In genomic region chr6:31686483-31686882, GRCh38 we compare ENCODE assay signal across 19 cellular contexts. TPM values are rescaled to one million over a fixed set of nuclear protein-coding genes. Genes with fewer than 3 reads are reported as not detected.
DNase-seq lines count a peak whose midpoint lies in the region; ATAC-seq and TF ChIP-seq lines count a peak whose summit lies in the region.
"Had no signal": no experiment of that assay in that cellular context is flagged by ENCODE, and none has a peak within 500 bp of the region (broad histone marks: within the 10 kb centered on the region; RNA-seq: fewer than 3 reads in every experiment).

No MANE protein-coding gene starts in this region.

- POLR2A ChIA-PET in activated CD4-positive, alpha-beta T cell treated with anti-CD3 and anti-CD28 coated beads for 36 hours (lab: Charles Lee): interaction anchor here (0.7 kb wide), 1 partner anchor 25 kb away, joined by 3 read pairs; no protein-coding TSS in a partner anchor
- POLR2A ChIA-PET in RWPE1 (lab: Yijun Ruan, JAX; ENCODE audit: low non-redundant PET): no interaction called here

- intact Hi-C loops in activated CD4-positive, alpha-beta T cell treated with anti-CD3 and anti-CD28 coated beads, Interleukin-2, amount 10 ng/mL, durations not matched to agents 24 days and 14 days (cut with micrococcal nuclease): no loop called here
- intact Hi-C loops in activated CD4-positive, alpha-beta T cell treated with anti-CD3 and anti-CD28 coated beads for 36 hours (cut with DNase I, micrococcal nuclease): loop anchor here in 1 of 2 experiments (10.0 kb wide), 1 partner anchor 268 kb away; the partner anchor contains the start of genes NELFE and SKIC2

- H3K27ac Mint-ChIP-seq in activated CD4-positive, alpha-beta T cell treated with anti-CD3 and anti-CD28 coated beads, Interleukin-2, amount 10 ng/mL, durations not matched to agents 24 days and 14 days: peak overlapping the region; percentile 4
- H3K27ac Mint-ChIP-seq in activated CD4-positive, alpha-beta T cell treated with anti-CD3 and anti-CD28 coated beads for 36 hours: no peak overlapping the region
- peak overlapping the region; percentile 36 to 66 for H3K27ac Mint-ChIP-seq in effector memory CD8-positive, alpha-beta T cell
- peak overlapping the region; percentile 32 for H3K27ac Mint-ChIP-seq in stimulated activated effector memory CD8-positive, alpha-beta T cell treated with anti-CD3 and anti-CD28 coated beads, Interleukin-12 subunit alpha, Interleukin-12 subunit beta, amount 100 ng/mL, for 72 hours

- peak overlapping the region; percentile 20; the same call in 1 of the 2 replicates for H3K27ac ChIP-seq in RWPE1
- H3K27ac ChIP-seq: GM23248, Peyer's patch had no signal

- H3K9me3 Mint-ChIP-seq in activated CD4-positive, alpha-beta T cell treated with anti-CD3 and anti-CD28 coated beads, Interleukin-2, amount 10 ng/mL, durations not matched to agents 24 days and 14 days: no peaks in the 10 kb centered on the region
- no peaks in the 10 kb centered on the region for H3K9me3 Mint-ChIP-seq in activated CD4-positive, alpha-beta T cell treated with anti-CD3 and anti-CD28 coated beads for 36 hours (ENCODE audit: low read depth)
- no peaks in the 10 kb centered on the region for H3K9me3 Mint-ChIP-seq in effector memory CD8-positive, alpha-beta T cell
- H3K9me3 Mint-ChIP-seq in stimulated activated effector memory CD8-positive, alpha-beta T cell treated with anti-CD3 and anti-CD28 coated beads, Interleukin-12 subunit alpha, Interleukin-12 subunit beta, amount 100 ng/mL, for 72 hours: no peaks in the 10 kb centered on the region
- H3K9me3 Mint-ChIP-seq: CD4-positive, CD25-positive, alpha-beta regulatory T cell had no signal

- H3K4me3 Mint-ChIP-seq in activated CD4-positive, alpha-beta T cell treated with anti-CD3 and anti-CD28 coated beads, Interleukin-2, amount 10 ng/mL, durations not matched to agents 24 days and 14 days: no peak overlapping the region
- no peak overlapping the region for H3K4me3 Mint-ChIP-seq in activated CD4-positive, alpha-beta T cell treated with anti-CD3 and anti-CD28 coated beads for 36 hours
- no peak overlapping the region for H3K4me3 Mint-ChIP-seq in effector memory CD8-positive, alpha-beta T cell
- H3K4me3 Mint-ChIP-seq in stimulated activated effector memory CD8-positive, alpha-beta T cell treated with anti-CD3 and anti-CD28 coated beads, Interleukin-12 subunit alpha, Interleukin-12 subunit beta, amount 100 ng/mL, for 72 hours: no peak overlapping the region
- H3K4me3 Mint-ChIP-seq: CD4-positive, CD25-positive, alpha-beta regulatory T cell had no signal

- peaks cover 35% of the 10 kb centered on the region for H3K36me3 Mint-ChIP-seq in activated CD4-positive, alpha-beta T cell treated with anti-CD3 and anti-CD28 coated beads, Interleukin-2, amount 10 ng/mL, durations not matched to agents 24 days and 14 days (ENCODE audit: low read depth)
- H3K36me3 Mint-ChIP-seq in activated CD4-positive, alpha-beta T cell treated with anti-CD3 and anti-CD28 coated beads for 36 hours (ENCODE audit: low read depth): peaks cover 12% of the 10 kb centered on the region
- peaks cover 55% of the 10 kb centered on the region for H3K36me3 Mint-ChIP-seq in effector memory CD8-positive, alpha-beta T cell (ENCODE audit: insufficient read depth)
- H3K36me3 Mint-ChIP-seq in stimulated activated effector memory CD8-positive, alpha-beta T cell treated with anti-CD3 and anti-CD28 coated beads, Interleukin-12 subunit alpha, Interleukin-12 subunit beta, amount 100 ng/mL, for 72 hours: peaks cover 68% of the 10 kb centered on the region

- H3K4me1 Mint-ChIP-seq in activated CD4-positive, alpha-beta T cell treated with anti-CD3 and anti-CD28 coated beads, Interleukin-2, amount 10 ng/mL, durations not matched to agents 24 days and 14 days: peaks cover 6% of the 10 kb centered on the region
- H3K4me1 Mint-ChIP-seq in activated CD4-positive, alpha-beta T cell treated with anti-CD3 and anti-CD28 coated beads for 36 hours: peaks cover 9% of the 10 kb centered on the region
- peaks cover 4 to 5% of the 10 kb centered on the region in 2 donors for H3K4me1 Mint-ChIP-seq in effector memory CD8-positive, alpha-beta T cell (ENCODE audit: low read depth in 2 of 2)
- peaks cover 12% of the 10 kb centered on the region for H3K4me1 Mint-ChIP-seq in stimulated activated effector memory CD8-positive, alpha-beta T cell treated with anti-CD3 and anti-CD28 coated beads, Interleukin-12 subunit alpha, Interleukin-12 subunit beta, amount 100 ng/mL, for 72 hours

- no peak for ATAC-seq in activated CD4-positive, alpha-beta T cell treated with anti-CD3 and anti-CD28 coated beads for 36 hours
- no peak for ATAC-seq in effector memory CD8-positive, alpha-beta T cell (replicated peaks)
- ATAC-seq in stimulated activated effector memory CD8-positive, alpha-beta T cell treated with anti-CD3 and anti-CD28 coated beads, Interleukin-12 subunit alpha, Interleukin-12 subunit beta, amount 100 ng/mL, for 72 hours: no peak
- ATAC-seq: Right ventricle myocardium inferior had no signal

- H3K27me3 Mint-ChIP-seq in activated CD4-positive, alpha-beta T cell treated with anti-CD3 and anti-CD28 coated beads, Interleukin-2, amount 10 ng/mL, durations not matched to agents 24 days and 14 days: no peaks in the 10 kb centered on the region
- H3K27me3 Mint-ChIP-seq in activated CD4-positive, alpha-beta T cell treated with anti-CD3 and anti-CD28 coated beads for 36 hours: no peaks in the 10 kb centered on the region
- no peaks in the 10 kb centered on the region for H3K27me3 Mint-ChIP-seq in effector memory CD8-positive, alpha-beta T cell
- H3K27me3 Mint-ChIP-seq: CD4-positive, CD25-positive, alpha-beta regulatory T cell had no signal

- TF ChIP-seq CTCF in RWPE1 (conservative IDR thresholded peaks at IDR 0.05; ENCODE audit: low read depth): no peak

- no peak for DNase-seq in activated CD4-positive, alpha-beta T cell treated with anti-CD3 and anti-CD28 coated beads, Interleukin-2, amount 10 ng/mL, durations not matched to agents 24 days and 14 days
- DNase-seq in activated CD4-positive, alpha-beta T cell treated with anti-CD3 and anti-CD28 coated beads for 36 hours: no peak
- DNase-seq in RWPE1 (ENCODE audit: low spot score) (no peak), HPDE6-E6E7 (ENCODE audit: extremely low spot score) (no peak), hippocampal formation (lab: John Stamatoyannopoulos, UW) (no peak), kidney glomerular epithelial cell (lab: John Stamatoyannopoulos, UW) (no peak)
- DNase-seq in effector memory CD8-positive, alpha-beta T cell: no peak
- DNase-seq in stimulated activated effector memory CD8-positive, alpha-beta T cell treated with anti-CD3 and anti-CD28 coated beads, Interleukin-12 subunit alpha, Interleukin-12 subunit beta, amount 100 ng/mL, for 72 hours (ENCODE audit: low spot score in 2 of 2): no peak
- DNase-seq: 8988T; CD4-positive, CD25-positive, alpha-beta regulatory T cell; GF-D8; GM23248; KBM-7; NCI-H1105; NCI-H2081; NCI-H2171 treated with DMSO at 0.1 percent for 48 hours; Peyer's patch had no signal

- CTCF ChIA-PET in activated CD4-positive, alpha-beta T cell treated with anti-CD3 and anti-CD28 coated beads for 36 hours (lab: Charles Lee): interaction anchor here (0.6 kb wide), 1 partner anchor 146 kb away, joined by 3 read pairs; no protein-coding TSS in a partner anchor
- CTCF ChIA-PET in RWPE1 (lab: Yijun Ruan, JAX): no interaction called here

RNA-seq across cellular contexts. Expression of gene LY6G5C, which starts 5.6 kb away (rescaled TPM):
- 4.1 and 4.9 TPM in 2 replicates for total RNA-seq in activated CD4-positive, alpha-beta T cell treated with anti-CD3 and anti-CD28 coated beads, Interleukin-2, amount 10 ng/mL, durations not matched to agents 24 days and 14 days
- total RNA-seq in activated CD4-positive, alpha-beta T cell treated with anti-CD3 and anti-CD28 coated beads for 36 hours: 1 to 10 TPM; 1.2 to 1.5 TPM
- total RNA-seq: Peyer's patch had no signal

RNA-seq across cellular contexts. Expression of gene ABHD16A, which starts 16.6 kb away (rescaled TPM):
- total RNA-seq in activated CD4-positive, alpha-beta T cell treated with anti-CD3 and anti-CD28 coated beads, Interleukin-2, amount 10 ng/mL, durations not matched to agents 24 days and 14 days: 43.1 and 44.7 TPM in 2 replicates
- total RNA-seq in activated CD4-positive, alpha-beta T cell treated with anti-CD3 and anti-CD28 coated beads for 36 hours: 10 to 100 TPM; 20.9 to 25.1 TPM

RNA-seq across cellular contexts. Expression of gene LY6G5B, which starts 16.7 kb away (rescaled TPM):
- total RNA-seq in activated CD4-positive, alpha-beta T cell treated with anti-CD3 and anti-CD28 coated beads, Interleukin-2, amount 10 ng/mL, durations not matched to agents 24 days and 14 days: 32.8 and 33.5 TPM in 2 replicates
- 10 to 100 TPM; 11.3 to 15.5 TPM for total RNA-seq in activated CD4-positive, alpha-beta T cell treated with anti-CD3 and anti-CD28 coated beads for 36 hours

RNA-seq across cellular contexts. Expression of gene LY6G6F, which starts 20.2 kb away (rescaled TPM):
- total RNA-seq in activated CD4-positive, alpha-beta T cell treated with anti-CD3 and anti-CD28 coated beads, Interleukin-2, amount 10 ng/mL, durations not matched to agents 24 days and 14 days: not detected in 2 replicates
- total RNA-seq in activated CD4-positive, alpha-beta T cell treated with anti-CD3 and anti-CD28 coated beads for 36 hours: not detected
- total RNA-seq: GM23248, NCI-H460, Peyer's patch, Right ventricle myocardium inferior had no signal

RNA-seq across cellular contexts. Expression of gene CSNK2B, which starts 20.6 kb away (rescaled TPM):
- total RNA-seq in activated CD4-positive, alpha-beta T cell treated with anti-CD3 and anti-CD28 coated beads, Interleukin-2, amount 10 ng/mL, durations not matched to agents 24 days and 14 days: 288 and 302 TPM in 2 replicates
- total RNA-seq in activated CD4-positive, alpha-beta T cell treated with anti-CD3 and anti-CD28 coated beads for 36 hours: 100 to 1,000 TPM; 239 to 346 TPM
